Comparison of ENCODE assay signal across 11 cellular contexts in genomic region chr20:23399568-23400241, GRCh38. TPM values are rescaled to one million over a fixed set of nuclear protein-coding genes. Genes with fewer than 3 reads are reported as not detected.
DNase-seq lines count a peak whose midpoint lies in the region; ATAC-seq, FAIRE-seq and TF ChIP-seq lines count a peak whose summit lies in the region.
"Had no signal": no experiment of that assay in that cellular context is flagged by ENCODE, and none has a peak within 500 bp of the region (broad histone marks: within the 10 kb centered on the region; RNA-seq: fewer than 3 reads in every experiment).

No MANE protein-coding gene starts in this region.

- peaks cover 51% of the 10 kb centered on the region for H3K4me1 Mint-ChIP-seq in HFFc6 (ENCODE audit: low read depth)
- peaks cover 15% of the 10 kb centered on the region for H3K4me1 Mint-ChIP-seq in T-helper 17 cell
- peaks cover 13 to 20% (median 16%) of the 10 kb centered on the region in 4 donors for H3K4me1 Mint-ChIP-seq in naive thymus-derived CD8-positive, alpha-beta T cell
- H3K4me1 Mint-ChIP-seq: neural progenitor cell had no signal

- POLR2A ChIA-PET in naive thymus-derived CD8-positive, alpha-beta T cell (lab: Charles Lee) = no interaction called here

- no peaks in the 10 kb centered on the region for H3K9me3 ChIP-seq in T-helper 17 cell (ENCODE audit: control insufficient read depth, low read length, poor library complexity, severe bottlenecking)

- H3K36me3 Mint-ChIP-seq in HFFc6 (ENCODE audit: low read depth) (peaks cover 16% of the 10 kb centered on the region), T-helper 17 cell (ENCODE audit: low read depth) (peaks cover 7% of the 10 kb centered on the region)
- H3K36me3 Mint-ChIP-seq in naive thymus-derived CD8-positive, alpha-beta T cell = peaks cover 0 to 43% (median 4%) of the 10 kb centered on the region in 3 donors

- H3K27ac Mint-ChIP-seq in HFFc6 (peak overlapping the region; percentile 44; the same call in 1 of the 2 replicates), T-helper 17 cell (no peak overlapping the region)
- H3K27ac Mint-ChIP-seq in naive thymus-derived CD8-positive, alpha-beta T cell = peak overlapping the region in 2 of 10 donors; percentile 17 to 32
- H3K27ac Mint-ChIP-seq: neural progenitor cell had no signal

- no peak for FAIRE-seq in urothelium cell line (lab: Jason Lieb, UNC)

- DNase-seq in GM03348 (ENCODE audit: low spot score) (peak; percentile 65), HFFc6 (peak; percentile 58), T-helper 17 cell (no peak), hepatic stellate cell (ENCODE audit: low spot score) (peak; percentile 6), NCI-H748 (lab: John Stamatoyannopoulos, UW; ENCODE audit: unreplicated experiment) (no peak), urothelium cell line (ENCODE audit: low spot score) (no peak), GM13977 (ENCODE audit: low spot score) (no peak)
- DNase-seq in naive thymus-derived CD8-positive, alpha-beta T cell = no peak
- DNase-seq: NCI-H774 had no signal

- H3K9me3 Mint-ChIP-seq in HFFc6 = no peaks in the 10 kb centered on the region
- no peaks in the 10 kb centered on the region for H3K9me3 Mint-ChIP-seq in naive thymus-derived CD8-positive, alpha-beta T cell
- H3K9me3 Mint-ChIP-seq: brain, neural progenitor cell had no signal

- ATAC-seq in T-helper 17 cell = peak; percentile 40
- no peak for ATAC-seq in naive thymus-derived CD8-positive, alpha-beta T cell

- peak; percentile 60 for TF ChIP-seq CTCF in HFFc6 (IDR thresholded peaks at IDR 0.05)
- no peak for TF ChIP-seq CTCF in GM13977 (IDR thresholded peaks at IDR 0.05; ENCODE audit: extremely low read depth, insufficient read depth, missing control alignments)

- H3K4me3 Mint-ChIP-seq in HFFc6 = peak overlapping the region; percentile 6; the same call in 1 of the 2 replicates
- no peak overlapping the region for H3K4me3 Mint-ChIP-seq in T-helper 17 cell
- no peak overlapping the region for H3K4me3 Mint-ChIP-seq in naive thymus-derived CD8-positive, alpha-beta T cell
- H3K4me3 Mint-ChIP-seq: brain, neural progenitor cell had no signal

- in situ Hi-C loops in GM13977 (cut with MboI; ENCODE audit: low pct_unique_long_range_greater_than_20kb, low sequenced_read_pairs, unreplicated experiment) = no loop called here

- no peaks in the 10 kb centered on the region; the same call in 1 of the 2 replicates for H3K27me3 Mint-ChIP-seq in HFFc6 (ENCODE audit: insufficient read depth)
- no peaks in the 10 kb centered on the region for H3K27me3 Mint-ChIP-seq in T-helper 17 cell
- no peaks in the 10 kb centered on the region for H3K27me3 Mint-ChIP-seq in naive thymus-derived CD8-positive, alpha-beta T cell
- H3K27me3 Mint-ChIP-seq: brain had no signal

RNA-seq across cellular contexts. Expression of gene NAPB, which starts 21.6 kb away (rescaled TPM):
- total RNA-seq in HFFc6 (2021; fragmentation: NEBNext Ultra II Directional; extraction: Animal tissue kit (Norgen Biotek cat#: 25700)) = 1 to 10 TPM; 4.1 to 5.9 (median 5.0) TPM
- 10 to 100 TPM in 1 of 2 donors, 1 to 10 TPM in 1; 8.5 to 12.3 TPM for total RNA-seq in T-helper 17 cell
- 10 to 100 TPM; 14.6 to 15.9 TPM for total RNA-seq in naive thymus-derived CD8-positive, alpha-beta T cell
- polyA plus RNA-seq in naive thymus-derived CD8-positive, alpha-beta T cell = 1 to 10 TPM; 3.4 to 7.2 (median 5.8) TPM

RNA-seq across cellular contexts. Expression of gene GZF1, which starts 37.7 kb away (rescaled TPM):
- 10 to 100 TPM; 10.5 to 15.9 (median 13.6) TPM for total RNA-seq in HFFc6 (2021; fragmentation: NEBNext Ultra II Directional; extraction: Animal tissue kit (Norgen Biotek cat#: 25700))
- 10 to 100 TPM; 27.7 to 28.5 TPM for total RNA-seq in T-helper 17 cell
- 10 to 100 TPM; 11.1 to 13.7 TPM for total RNA-seq in naive thymus-derived CD8-positive, alpha-beta T cell
- polyA plus RNA-seq in naive thymus-derived CD8-positive, alpha-beta T cell = 1 to 10 TPM; 1.9 to 3.7 (median 2.2) TPM

RNA-seq across cellular contexts. Expression of gene CSTL1, which starts 39.8 kb away (rescaled TPM):
- not detected for total RNA-seq in HFFc6 (2021; fragmentation: NEBNext Ultra II Directional; extraction: Animal tissue kit (Norgen Biotek cat#: 25700))
- not detected for total RNA-seq in T-helper 17 cell
- total RNA-seq in naive thymus-derived CD8-positive, alpha-beta T cell = not detected
- polyA plus RNA-seq in naive thymus-derived CD8-positive, alpha-beta T cell = not detected

RNA-seq across cellular contexts. Expression of gene NXT1, which starts 49.1 kb away (rescaled TPM):
- total RNA-seq in HFFc6 (2021; fragmentation: NEBNext Ultra II Directional; extraction: Animal tissue kit (Norgen Biotek cat#: 25700)) = 10 to 100 TPM; 14.6 to 19.1 (median 15.9) TPM
- 10 to 100 TPM; 77.5 to 77.6 TPM for total RNA-seq in T-helper 17 cell
- total RNA-seq in naive thymus-derived CD8-positive, alpha-beta T cell = 10 to 100 TPM; 20.5 to 21.8 TPM
- 10 to 100 TPM; 60.3 to 65.1 (median 60.3) TPM for polyA plus RNA-seq in naive thymus-derived CD8-positive, alpha-beta T cell

RNA-seq across cellular contexts. Expression of gene CST11, which starts 53.0 kb away (rescaled TPM):
- not detected for total RNA-seq in HFFc6 (2021; fragmentation: NEBNext Ultra II Directional; extraction: Animal tissue kit (Norgen Biotek cat#: 25700))
- total RNA-seq in T-helper 17 cell = not detected
- not detected for total RNA-seq in naive thymus-derived CD8-positive, alpha-beta T cell
- not detected for polyA plus RNA-seq in naive thymus-derived CD8-positive, alpha-beta T cell

Comparison
In these comparisons a context has a peak if more than half of its experiments do, and no peak if none do; other contexts are left out.
1. DNase-seq: peak in GM03348 (single experiment), HFFc6 (single experiment) and hepatic stellate cell (single experiment); none in T-helper 17 cell (0 of 3), NCI-H748 (single experiment), naive thymus-derived CD8-positive, alpha-beta T cell (0 of 10), urothelium cell line (single experiment) and GM13977 (single experiment).